ENCODE assay signal across 1 cellular context in the genomic region with DNA sequence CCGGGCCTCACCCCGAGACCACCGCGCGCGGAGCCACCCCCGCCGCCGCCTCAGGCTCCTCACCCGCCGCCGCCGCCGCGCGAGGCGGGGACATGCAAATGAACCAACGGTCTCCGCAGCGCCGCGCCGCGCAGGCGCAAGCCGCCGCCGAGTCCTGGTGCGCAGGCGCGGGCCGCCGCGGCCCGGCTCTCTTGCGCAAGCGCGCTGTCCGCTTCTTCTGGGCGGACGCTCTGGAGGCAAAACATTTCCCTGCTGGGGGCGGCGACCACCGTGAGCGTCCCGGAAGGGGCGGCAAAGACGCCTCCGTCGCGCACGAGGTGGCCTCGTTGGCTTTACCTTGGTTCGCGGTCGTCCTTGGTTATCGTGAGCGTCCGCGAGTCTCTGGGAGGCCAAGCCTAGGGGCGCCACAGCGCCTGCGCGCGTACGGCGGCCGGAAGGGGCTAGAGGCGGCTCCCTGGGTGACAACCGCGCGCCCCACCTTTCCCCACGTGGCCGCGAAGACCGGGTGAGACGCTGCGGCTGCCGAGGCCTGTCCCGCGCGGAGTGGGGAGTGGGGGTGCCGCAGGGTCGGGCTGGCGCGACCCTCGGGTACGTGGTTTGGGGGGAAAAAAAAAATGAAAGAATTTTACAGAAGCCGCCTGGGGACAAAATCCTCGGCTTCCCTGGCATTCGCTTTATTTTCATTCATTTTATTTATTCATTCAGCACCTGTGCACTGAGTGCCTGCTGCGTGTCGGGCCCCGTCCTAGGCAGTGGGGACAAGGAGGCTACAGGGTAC.
TF ChIP-seq lines count a peak whose summit lies in the region.

A gene (plus strand): TSS at position 178 of the 778 bp plus-strand sequence. CDS start 607 bp downstream, outside the sequence.
A gene (minus strand): TSS at position 92 of the 778 bp plus-strand sequence. CDS start 2,446 bp downstream, outside the sequence.

TF ChIP-seq in HepG2, 621 proteins besides CTCF, POLR2A, EP300 and RAD21 (continued from another document and continues in another):
- TF ChIP-seq, protein P1, sequence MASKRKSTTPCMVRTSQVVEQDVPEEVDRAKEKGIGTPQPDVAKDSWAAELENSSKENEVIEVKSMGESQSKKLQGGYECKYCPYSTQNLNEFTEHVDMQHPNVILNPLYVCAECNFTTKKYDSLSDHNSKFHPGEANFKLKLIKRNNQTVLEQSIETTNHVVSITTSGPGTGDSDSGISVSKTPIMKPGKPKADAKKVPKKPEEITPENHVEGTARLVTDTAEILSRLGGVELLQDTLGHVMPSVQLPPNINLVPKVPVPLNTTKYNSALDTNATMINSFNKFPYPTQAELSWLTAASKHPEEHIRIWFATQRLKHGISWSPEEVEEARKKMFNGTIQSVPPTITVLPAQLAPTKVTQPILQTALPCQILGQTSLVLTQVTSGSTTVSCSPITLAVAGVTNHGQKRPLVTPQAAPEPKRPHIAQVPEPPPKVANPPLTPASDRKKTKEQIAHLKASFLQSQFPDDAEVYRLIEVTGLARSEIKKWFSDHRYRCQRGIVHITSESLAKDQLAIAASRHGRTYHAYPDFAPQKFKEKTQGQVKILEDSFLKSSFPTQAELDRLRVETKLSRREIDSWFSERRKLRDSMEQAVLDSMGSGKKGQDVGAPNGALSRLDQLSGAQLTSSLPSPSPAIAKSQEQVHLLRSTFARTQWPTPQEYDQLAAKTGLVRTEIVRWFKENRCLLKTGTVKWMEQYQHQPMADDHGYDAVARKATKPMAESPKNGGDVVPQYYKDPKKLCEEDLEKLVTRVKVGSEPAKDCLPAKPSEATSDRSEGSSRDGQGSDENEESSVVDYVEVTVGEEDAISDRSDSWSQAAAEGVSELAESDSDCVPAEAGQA (IDR thresholded peaks at IDR 0.05; ENCODE audit: low read depth) = 0 out of 2 replicates have a peak, but pooled peaks have one; percentile 21
- TF ChIP-seq, protein P1 (CRISPR knock-in tag; IDR thresholded peaks at IDR 0.05; ENCODE audit: borderline replicate concordance) = no peak
- TF ChIP-seq, protein P2, sequence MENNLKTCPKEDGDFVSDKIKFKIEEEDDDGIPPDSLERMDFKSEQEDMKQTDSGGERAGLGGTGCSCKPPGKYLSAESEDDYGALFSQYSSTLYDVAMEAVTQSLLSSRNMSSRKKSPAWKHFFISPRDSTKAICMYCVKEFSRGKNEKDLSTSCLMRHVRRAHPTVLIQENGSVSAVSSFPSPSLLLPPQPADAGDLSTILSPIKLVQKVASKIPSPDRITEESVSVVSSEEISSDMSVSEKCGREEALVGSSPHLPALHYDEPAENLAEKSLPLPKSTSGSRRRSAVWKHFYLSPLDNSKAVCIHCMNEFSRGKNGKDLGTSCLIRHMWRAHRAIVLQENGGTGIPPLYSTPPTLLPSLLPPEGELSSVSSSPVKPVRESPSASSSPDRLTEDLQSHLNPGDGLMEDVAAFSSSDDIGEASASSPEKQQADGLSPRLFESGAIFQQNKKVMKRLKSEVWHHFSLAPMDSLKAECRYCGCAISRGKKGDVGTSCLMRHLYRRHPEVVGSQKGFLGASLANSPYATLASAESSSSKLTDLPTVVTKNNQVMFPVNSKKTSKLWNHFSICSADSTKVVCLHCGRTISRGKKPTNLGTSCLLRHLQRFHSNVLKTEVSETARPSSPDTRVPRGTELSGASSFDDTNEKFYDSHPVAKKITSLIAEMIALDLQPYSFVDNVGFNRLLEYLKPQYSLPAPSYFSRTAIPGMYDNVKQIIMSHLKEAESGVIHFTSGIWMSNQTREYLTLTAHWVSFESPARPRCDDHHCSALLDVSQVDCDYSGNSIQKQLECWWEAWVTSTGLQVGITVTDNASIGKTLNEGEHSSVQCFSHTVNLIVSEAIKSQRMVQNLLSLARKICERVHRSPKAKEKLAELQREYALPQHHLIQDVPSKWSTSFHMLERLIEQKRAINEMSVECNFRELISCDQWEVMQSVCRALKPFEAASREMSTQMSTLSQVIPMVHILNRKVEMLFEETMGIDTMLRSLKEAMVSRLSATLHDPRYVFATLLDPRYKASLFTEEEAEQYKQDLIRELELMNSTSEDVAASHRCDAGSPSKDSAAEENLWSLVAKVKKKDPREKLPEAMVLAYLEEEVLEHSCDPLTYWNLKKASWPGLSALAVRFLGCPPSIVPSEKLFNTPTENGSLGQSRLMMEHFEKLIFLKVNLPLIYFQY (CRISPR knock-in tag; IDR thresholded peaks at IDR 0.05; ENCODE audit: borderline replicate concordance) = no peak
- TF ChIP-seq, protein P3, sequence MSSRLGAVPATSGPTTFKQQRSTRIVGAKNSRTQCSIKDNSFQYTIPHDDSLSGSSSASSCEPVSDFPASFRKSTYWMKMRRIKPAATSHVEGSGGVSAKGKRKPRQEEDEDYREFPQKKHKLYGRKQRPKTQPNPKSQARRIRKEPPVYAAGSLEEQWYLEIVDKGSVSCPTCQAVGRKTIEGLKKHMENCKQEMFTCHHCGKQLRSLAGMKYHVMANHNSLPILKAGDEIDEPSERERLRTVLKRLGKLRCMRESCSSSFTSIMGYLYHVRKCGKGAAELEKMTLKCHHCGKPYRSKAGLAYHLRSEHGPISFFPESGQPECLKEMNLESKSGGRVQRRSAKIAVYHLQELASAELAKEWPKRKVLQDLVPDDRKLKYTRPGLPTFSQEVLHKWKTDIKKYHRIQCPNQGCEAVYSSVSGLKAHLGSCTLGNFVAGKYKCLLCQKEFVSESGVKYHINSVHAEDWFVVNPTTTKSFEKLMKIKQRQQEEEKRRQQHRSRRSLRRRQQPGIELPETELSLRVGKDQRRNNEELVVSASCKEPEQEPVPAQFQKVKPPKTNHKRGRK (CRISPR knock-in tag; IDR thresholded peaks at IDR 0.05) = no peak
- TF ChIP-seq, protein P4, sequence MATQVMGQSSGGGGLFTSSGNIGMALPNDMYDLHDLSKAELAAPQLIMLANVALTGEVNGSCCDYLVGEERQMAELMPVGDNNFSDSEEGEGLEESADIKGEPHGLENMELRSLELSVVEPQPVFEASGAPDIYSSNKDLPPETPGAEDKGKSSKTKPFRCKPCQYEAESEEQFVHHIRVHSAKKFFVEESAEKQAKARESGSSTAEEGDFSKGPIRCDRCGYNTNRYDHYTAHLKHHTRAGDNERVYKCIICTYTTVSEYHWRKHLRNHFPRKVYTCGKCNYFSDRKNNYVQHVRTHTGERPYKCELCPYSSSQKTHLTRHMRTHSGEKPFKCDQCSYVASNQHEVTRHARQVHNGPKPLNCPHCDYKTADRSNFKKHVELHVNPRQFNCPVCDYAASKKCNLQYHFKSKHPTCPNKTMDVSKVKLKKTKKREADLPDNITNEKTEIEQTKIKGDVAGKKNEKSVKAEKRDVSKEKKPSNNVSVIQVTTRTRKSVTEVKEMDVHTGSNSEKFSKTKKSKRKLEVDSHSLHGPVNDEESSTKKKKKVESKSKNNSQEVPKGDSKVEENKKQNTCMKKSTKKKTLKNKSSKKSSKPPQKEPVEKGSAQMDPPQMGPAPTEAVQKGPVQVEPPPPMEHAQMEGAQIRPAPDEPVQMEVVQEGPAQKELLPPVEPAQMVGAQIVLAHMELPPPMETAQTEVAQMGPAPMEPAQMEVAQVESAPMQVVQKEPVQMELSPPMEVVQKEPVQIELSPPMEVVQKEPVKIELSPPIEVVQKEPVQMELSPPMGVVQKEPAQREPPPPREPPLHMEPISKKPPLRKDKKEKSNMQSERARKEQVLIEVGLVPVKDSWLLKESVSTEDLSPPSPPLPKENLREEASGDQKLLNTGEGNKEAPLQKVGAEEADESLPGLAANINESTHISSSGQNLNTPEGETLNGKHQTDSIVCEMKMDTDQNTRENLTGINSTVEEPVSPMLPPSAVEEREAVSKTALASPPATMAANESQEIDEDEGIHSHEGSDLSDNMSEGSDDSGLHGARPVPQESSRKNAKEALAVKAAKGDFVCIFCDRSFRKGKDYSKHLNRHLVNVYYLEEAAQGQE (IDR thresholded peaks at IDR 0.05; ENCODE audit: borderline replicate concordance in 1 of 2, low read depth in 1 of 2, low read length in 2 of 2) = 0 out of 4 replicates have a peak, but pooled peaks of 1 of the 2 experiments have one; percentile 34
- TF ChIP-seq ZNF878 (CRISPR knock-in tag; IDR thresholded peaks at IDR 0.05) (no peak), NBN (conservative IDR thresholded peaks at IDR 0.05) (no peak), MTF1 (CRISPR knock-in tag; IDR thresholded peaks at IDR 0.05) (0 out of 2 replicates have a peak, but pooled peaks have one; percentile 45), ZBTB42 (CRISPR knock-in tag; IDR thresholded peaks at IDR 0.05) (peak; percentile 89), SP4 (CRISPR knock-in tag; IDR thresholded peaks at IDR 0.05) (peak; percentile 16; the same call in 1 of the 2 replicates), MBNL3 (CRISPR knock-in tag; conservative IDR thresholded peaks at IDR 0.05) (peak; percentile 71; the same call in 1 of the 2 replicates), ZNF792 (CRISPR knock-in tag; IDR thresholded peaks at IDR 0.05) (peak; percentile 96)
- TF ChIP-seq, protein P5, sequence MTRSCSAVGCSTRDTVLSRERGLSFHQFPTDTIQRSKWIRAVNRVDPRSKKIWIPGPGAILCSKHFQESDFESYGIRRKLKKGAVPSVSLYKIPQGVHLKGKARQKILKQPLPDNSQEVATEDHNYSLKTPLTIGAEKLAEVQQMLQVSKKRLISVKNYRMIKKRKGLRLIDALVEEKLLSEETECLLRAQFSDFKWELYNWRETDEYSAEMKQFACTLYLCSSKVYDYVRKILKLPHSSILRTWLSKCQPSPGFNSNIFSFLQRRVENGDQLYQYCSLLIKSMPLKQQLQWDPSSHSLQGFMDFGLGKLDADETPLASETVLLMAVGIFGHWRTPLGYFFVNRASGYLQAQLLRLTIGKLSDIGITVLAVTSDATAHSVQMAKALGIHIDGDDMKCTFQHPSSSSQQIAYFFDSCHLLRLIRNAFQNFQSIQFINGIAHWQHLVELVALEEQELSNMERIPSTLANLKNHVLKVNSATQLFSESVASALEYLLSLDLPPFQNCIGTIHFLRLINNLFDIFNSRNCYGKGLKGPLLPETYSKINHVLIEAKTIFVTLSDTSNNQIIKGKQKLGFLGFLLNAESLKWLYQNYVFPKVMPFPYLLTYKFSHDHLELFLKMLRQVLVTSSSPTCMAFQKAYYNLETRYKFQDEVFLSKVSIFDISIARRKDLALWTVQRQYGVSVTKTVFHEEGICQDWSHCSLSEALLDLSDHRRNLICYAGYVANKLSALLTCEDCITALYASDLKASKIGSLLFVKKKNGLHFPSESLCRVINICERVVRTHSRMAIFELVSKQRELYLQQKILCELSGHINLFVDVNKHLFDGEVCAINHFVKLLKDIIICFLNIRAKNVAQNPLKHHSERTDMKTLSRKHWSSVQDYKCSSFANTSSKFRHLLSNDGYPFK (CRISPR knock-in tag; IDR thresholded peaks at IDR 0.05; ENCODE audit: borderline replicate concordance) = peak; percentile 78; the same call in 1 of the 2 replicates
- TF ChIP-seq, protein P6, sequence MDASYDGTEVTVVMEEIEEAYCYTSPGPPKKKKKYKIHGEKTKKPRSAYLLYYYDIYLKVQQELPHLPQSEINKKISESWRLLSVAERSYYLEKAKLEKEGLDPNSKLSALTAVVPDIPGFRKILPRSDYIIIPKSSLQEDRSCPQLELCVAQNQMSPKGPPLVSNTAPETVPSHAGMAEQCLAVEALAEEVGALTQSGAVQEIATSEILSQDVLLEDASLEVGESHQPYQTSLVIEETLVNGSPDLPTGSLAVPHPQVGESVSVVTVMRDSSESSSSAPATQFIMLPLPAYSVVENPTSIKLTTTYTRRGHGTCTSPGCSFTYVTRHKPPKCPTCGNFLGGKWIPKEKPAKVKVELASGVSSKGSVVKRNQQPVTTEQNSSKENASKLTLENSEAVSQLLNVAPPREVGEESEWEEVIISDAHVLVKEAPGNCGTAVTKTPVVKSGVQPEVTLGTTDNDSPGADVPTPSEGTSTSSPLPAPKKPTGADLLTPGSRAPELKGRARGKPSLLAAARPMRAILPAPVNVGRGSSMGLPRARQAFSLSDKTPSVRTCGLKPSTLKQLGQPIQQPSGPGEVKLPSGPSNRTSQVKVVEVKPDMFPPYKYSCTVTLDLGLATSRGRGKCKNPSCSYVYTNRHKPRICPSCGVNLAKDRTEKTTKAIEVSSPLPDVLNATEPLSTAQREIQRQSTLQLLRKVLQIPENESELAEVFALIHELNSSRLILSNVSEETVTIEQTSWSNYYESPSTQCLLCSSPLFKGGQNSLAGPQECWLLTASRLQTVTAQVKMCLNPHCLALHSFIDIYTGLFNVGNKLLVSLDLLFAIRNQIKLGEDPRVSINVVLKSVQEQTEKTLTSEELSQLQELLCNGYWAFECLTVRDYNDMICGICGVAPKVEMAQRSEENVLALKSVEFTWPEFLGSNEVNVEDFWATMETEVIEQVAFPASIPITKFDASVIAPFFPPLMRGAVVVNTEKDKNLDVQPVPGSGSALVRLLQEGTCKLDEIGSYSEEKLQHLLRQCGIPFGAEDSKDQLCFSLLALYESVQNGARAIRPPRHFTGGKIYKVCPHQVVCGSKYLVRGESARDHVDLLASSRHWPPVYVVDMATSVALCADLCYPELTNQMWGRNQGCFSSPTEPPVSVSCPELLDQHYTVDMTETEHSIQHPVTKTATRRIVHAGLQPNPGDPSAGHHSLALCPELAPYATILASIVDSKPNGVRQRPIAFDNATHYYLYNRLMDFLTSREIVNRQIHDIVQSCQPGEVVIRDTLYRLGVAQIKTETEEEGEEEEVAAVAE (CRISPR knock-in tag; IDR thresholded peaks at IDR 0.05; ENCODE audit: borderline replicate concordance) = peak; percentile 79
- TF ChIP-seq, protein P7, sequence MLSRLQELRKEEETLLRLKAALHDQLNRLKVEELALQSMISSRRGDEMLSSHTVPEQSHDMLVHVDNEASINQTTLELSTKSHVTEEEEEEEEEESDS (CRISPR knock-in tag; IDR thresholded peaks at IDR 0.05; ENCODE audit: borderline replicate concordance) = no peak; the same call in 1 of the 2 replicates
- TF ChIP-seq, protein P8, sequence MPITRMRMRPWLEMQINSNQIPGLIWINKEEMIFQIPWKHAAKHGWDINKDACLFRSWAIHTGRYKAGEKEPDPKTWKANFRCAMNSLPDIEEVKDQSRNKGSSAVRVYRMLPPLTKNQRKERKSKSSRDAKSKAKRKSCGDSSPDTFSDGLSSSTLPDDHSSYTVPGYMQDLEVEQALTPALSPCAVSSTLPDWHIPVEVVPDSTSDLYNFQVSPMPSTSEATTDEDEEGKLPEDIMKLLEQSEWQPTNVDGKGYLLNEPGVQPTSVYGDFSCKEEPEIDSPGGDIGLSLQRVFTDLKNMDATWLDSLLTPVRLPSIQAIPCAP (CRISPR knock-in tag; IDR thresholded peaks at IDR 0.05; ENCODE audit: low read depth) = peak; percentile 48; the same call in 1 of the 2 replicates
